Comparison of ENCODE assay signal across 26 cellular contexts in genomic region chr16:11057696-11058345, GRCh38.
DNase-seq lines count a peak whose midpoint lies in the region; ATAC-seq and TF ChIP-seq lines count a peak whose summit lies in the region.
"Had no signal": no experiment of that assay in that cellular context is flagged by ENCODE, and none has a peak within 500 bp of the region (broad histone marks: within the 10 kb centered on the region; RNA-seq: fewer than 3 reads in every experiment).

No MANE protein-coding gene starts in this region.

- in situ Hi-C loops in KBM-7 (cut with MboI; ENCODE audit: low pct_unique_long_range_greater_than_20kb, low sequenced_read_pairs), result no loop called here

- intact Hi-C loops in adrenal gland (cut with DNase I), result no loop called here
- intact Hi-C loops in mucosa of descending colon (cut with DNase I, micrococcal nuclease), result no loop called here
- intact Hi-C loops in upper lobe of right lung (cut with DNase I), result no loop called here

- no peak for TF ChIP-seq POLR2A in adrenal gland (IDR thresholded peaks at IDR 0.05)

- H3K9me3 ChIP-seq in KOPT-K1 (ENCODE audit: insufficient read depth, low read length, poor library complexity, severe bottlenecking) (no peaks in the 10 kb centered on the region), adrenal gland (replicated peaks in 1 of 3) (no peaks in the 10 kb centered on the region), mucosa of descending colon (no peaks in the 10 kb centered on the region), upper lobe of right lung (no peaks in the 10 kb centered on the region)
- H3K9me3 ChIP-seq: Caco-2, gastroesophageal sphincter, pancreas had no signal

- TF ChIP-seq CTCF in adrenal gland (IDR thresholded peaks at IDR 0.05) (no peak), mucosa of descending colon (IDR thresholded peaks at IDR 0.05) (no peak), upper lobe of right lung (IDR thresholded peaks at IDR 0.05) (no peak)

- H3K4me1 ChIP-seq in adrenal gland (replicated peaks in 1 of 2) (peaks cover 13% of the 10 kb centered on the region in 2 donors), mucosa of descending colon (ENCODE audit: low read depth) (peaks cover 3% of the 10 kb centered on the region), upper lobe of right lung (peaks cover 6% of the 10 kb centered on the region)
- H3K4me1 ChIP-seq: gastroesophageal sphincter, pancreas had no signal

- H3K27ac ChIP-seq in KOPT-K1 (ENCODE audit: low read depth, low read length, poor library complexity, severe bottlenecking), result peak overlapping the region; percentile 15
- peak overlapping the region in 3 of 5 donors; percentile 55 to 58 (median 56) for H3K27ac ChIP-seq in adrenal gland
- no peak overlapping the region for H3K27ac ChIP-seq in upper lobe of right lung
- H3K27ac ChIP-seq: brain microvascular endothelial cell, gastroesophageal sphincter, GM23248, hepatocyte, pancreas, SK-N-MC had no signal

- no peak overlapping the region for H3K4me3 ChIP-seq in adrenal gland
- H3K4me3 ChIP-seq in mucosa of descending colon, result no peak overlapping the region
- no peak overlapping the region for H3K4me3 ChIP-seq in upper lobe of right lung
- H3K4me3 ChIP-seq: gastroesophageal sphincter, GM23248, hepatocyte, lung, pancreas, SK-N-MC, smooth muscle cell had no signal

- H3K27me3 ChIP-seq in adrenal gland, result no peaks in the 10 kb centered on the region
- H3K27me3 ChIP-seq in upper lobe of right lung, result no peaks in the 10 kb centered on the region
- H3K27me3 ChIP-seq: brain microvascular endothelial cell, gastroesophageal sphincter, hepatocyte, pancreas had no signal

- H3K36me3 ChIP-seq in KOPT-K1 (ENCODE audit: insufficient read depth, low read length) (peaks cover 13% of the 10 kb centered on the region), adrenal gland (replicated peaks in 1 of 2) (no peaks in the 10 kb centered on the region), mucosa of descending colon (ENCODE audit: low read depth) (no peaks in the 10 kb centered on the region), upper lobe of right lung (peaks cover 12% of the 10 kb centered on the region)

- DNase-seq in adrenal gland (peak in 5 of 7 donors; percentile 33 to 50 (median 34)), mucosa of descending colon (no peak), upper lobe of right lung (peak; percentile 21), KBM-7 (no peak), mucosa of gallbladder (ENCODE audit: low spot score) (no peak)
- DNase-seq: activated CD4-positive, alpha-beta T cell treated with anti-CD3 and anti-CD28 coated beads, Interleukin-2, amount 50 U/mL, for 4 hours; activated naive CD4-positive, alpha-beta T cell treated with anti-CD3 and anti-CD28 coated beads, Interleukin-2, amount 10 ng/mL, durations not matched to agents 7 days and 5 days; brain microvascular endothelial cell; Caco-2; DMS79 treated with DMSO at 0.1 percent for 48 hours; GF-D8; GM23248; NCI-H1105; NCI-H1930; NCI-H526; pancreas; PC-3; retina; stimulated activated naive CD8-positive, alpha-beta T cell treated with anti-CD3 and anti-CD28 coated beads, Interleukin-15, Interleukin-2, amounts not matched to agents 100 U/mL and 50 U/mL, for 24 hours had no signal

- ATAC-seq in mucosa of descending colon (peak; percentile 75), upper lobe of right lung (no peak), HG03159 (IDR thresholded peaks at IDR 0.05; ENCODE audit: unreplicated experiment) (no peak)
- ATAC-seq: gastroesophageal sphincter; pancreas; PC-3; stimulated activated naive CD8-positive, alpha-beta T cell treated with anti-CD3 and anti-CD28 coated beads, Interleukin-15, Interleukin-2, amounts not matched to agents 100 U/mL and 50 U/mL, for 24 hours had no signal

- 69 to 77% (median 72%) methylated on average over 9 of the region's 9 CpGs for WGBS in adrenal gland, 4 donors

Comparison
In these comparisons a context has a peak if more than half of its experiments do, and no peak if none do; other contexts are left out.
1. DNase-seq: peak in adrenal gland (5 of 7) and upper lobe of right lung (single experiment); none in mucosa of descending colon (0 of 3), KBM-7 (single experiment) and mucosa of gallbladder (single experiment).